ENCODE assay signal across 8 cellular contexts in the genomic region with DNA sequence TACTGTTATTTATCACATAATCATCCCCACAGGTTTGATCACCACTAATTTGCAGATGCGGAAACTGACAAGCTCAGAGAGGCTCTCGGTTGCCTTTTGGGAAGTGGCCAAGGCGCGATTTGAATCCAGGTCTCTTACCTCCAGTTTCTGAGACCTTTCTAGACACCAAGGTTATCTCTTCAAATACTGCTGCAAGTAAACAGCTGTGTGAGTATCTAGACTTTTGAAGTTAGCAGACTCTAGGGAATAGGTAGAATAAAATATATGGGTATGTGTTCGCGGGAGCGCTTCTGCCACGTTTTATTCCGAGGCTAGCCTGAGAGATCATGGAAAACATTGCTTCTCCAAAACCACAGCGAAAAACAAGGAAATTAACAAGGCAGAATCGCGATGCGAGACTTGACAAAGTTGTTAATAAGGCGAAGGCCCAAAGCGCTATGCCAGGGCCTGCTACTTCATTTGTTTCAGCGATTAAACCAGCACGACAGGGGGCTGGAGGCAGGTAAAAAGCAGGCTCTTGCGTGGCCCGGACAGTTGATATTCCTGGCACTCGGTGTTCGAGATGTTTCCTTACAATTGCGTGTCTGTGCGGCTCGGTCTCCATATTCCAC. TPM values are rescaled to one million over a fixed set of nuclear protein-coding genes. Genes with fewer than 3 reads are reported as not detected.
A peak's percentile ranks its signal among the peaks of the same experiment; 100 is the strongest.
DNase-seq lines count a peak whose midpoint lies in the region; ATAC-seq and TF ChIP-seq lines count a peak whose summit lies in the region.

No MANE protein-coding gene starts in this region.

- peaks cover 25% of the 10 kb centered on the region for H3K36me3 Mint-ChIP-seq in central memory CD8-positive, alpha-beta T cell (ENCODE audit: insufficient read depth)

- no peaks in the 10 kb centered on the region for H3K27me3 Mint-ChIP-seq in central memory CD8-positive, alpha-beta T cell

- peak overlapping the region; percentile 85 for H3K9ac ChIP-seq in HUES64 (ENCODE audit: low read depth, low read length)

- peak overlapping the region; percentile 98 for H3K4me3 Mint-ChIP-seq in central memory CD8-positive, alpha-beta T cell

- DNase-seq in AG10803 (ENCODE audit: low read depth) (no peak), caudate nucleus (lab: John Stamatoyannopoulos, UW) (no peak), MV-4-11 (lab: John Stamatoyannopoulos, UW) (no peak), GM13976 (ENCODE audit: low spot score) (no peak)
- no peak for DNase-seq in central memory CD8-positive, alpha-beta T cell (ENCODE audit: low spot score in 2 of 2)

- H3K4me1 Mint-ChIP-seq in central memory CD8-positive, alpha-beta T cell, result peaks cover 25% of the 10 kb centered on the region

- H3K27ac ChIP-seq in HUES64 (ENCODE audit: low read depth, low read length) (peak overlapping the region; percentile 90), muscle layer of duodenum (ENCODE audit: low read length) (no peak overlapping the region), caudate nucleus (ENCODE audit: low read depth, low read length) (no peak overlapping the region)

- TF ChIP-seq CTCF in AG10803 (conservative IDR thresholded peaks at IDR 0.05; ENCODE audit: low read length), result no peak
- no peak for TF ChIP-seq CTCF in GM13976 (IDR thresholded peaks at IDR 0.05; ENCODE audit: borderline replicate concordance, control extremely low read depth, extremely low read depth, insufficient read depth, missing control alignments)

- no peaks in the 10 kb centered on the region for H3K36me3 ChIP-seq in HUES64 (ENCODE audit: insufficient read depth, low read length)
- H3K36me3 ChIP-seq in muscle layer of duodenum (ENCODE audit: control insufficient read depth in 1 of 2, insufficient read depth in 2 of 2, low read length in 2 of 2), result no peaks in the 10 kb centered on the region

- H3K27ac Mint-ChIP-seq in central memory CD8-positive, alpha-beta T cell (ENCODE audit: low read depth), result no peak overlapping the region

- ATAC-seq in central memory CD8-positive, alpha-beta T cell (replicated peaks; ENCODE audit: extremely low read depth, poor library complexity, severe bottlenecking), result no peak
- ATAC-seq in GM21515 (IDR thresholded peaks at IDR 0.05; ENCODE audit: unreplicated experiment), result no peak

- H3K4me1 ChIP-seq in HUES64 (ENCODE audit: insufficient read depth, low read length), result peaks cover 40% of the 10 kb centered on the region
- H3K4me1 ChIP-seq in muscle layer of duodenum (ENCODE audit: control insufficient read depth in 1 of 2, insufficient read depth in 2 of 2, low read length in 2 of 2), result peaks cover 0 to 16% of the 10 kb centered on the region in 2 donors

- H3K27me3 ChIP-seq in HUES64 (ENCODE audit: insufficient read depth, low read length) (no peaks in the 10 kb centered on the region), muscle layer of duodenum (ENCODE audit: low read depth, low read length) (no peaks in the 10 kb centered on the region)

- peak overlapping the region; percentile 83 for H3K4me3 ChIP-seq in AG10803 (ENCODE audit: low read length)
- peak overlapping the region; percentile 81 for H3K4me3 ChIP-seq in HUES64 (ENCODE audit: low read length)
- H3K4me3 ChIP-seq in muscle layer of duodenum (ENCODE audit: low read depth in 1 of 2, low read length in 2 of 2), result peak overlapping the region; percentile 37 to 91

- no peaks in the 10 kb centered on the region for H3K9me3 Mint-ChIP-seq in central memory CD8-positive, alpha-beta T cell

- in situ Hi-C loops in GM13976 (cut with MboI; ENCODE audit: low sequenced_read_pairs, unreplicated experiment), result no loop called here

- 8% methylated on average over 24 of the region's 24 CpGs for WGBS in HUES64

- H3K9me3 ChIP-seq in HUES64 (ENCODE audit: insufficient read depth, low read depth, low read length) (no peaks in the 10 kb centered on the region), muscle layer of duodenum (ENCODE audit: control insufficient read depth in 1 of 2, low read length in 2 of 2) (no peaks in the 10 kb centered on the region)

RNA-seq across cellular contexts. Expression of a gene that starts 1.8 kb away (rescaled TPM):
- 88.4 TPM for polyA plus RNA-seq in HUES64 (2013, experiment 1 of 2)
- 87.6 TPM for polyA plus RNA-seq in HUES64 (2013, experiment 2 of 2)
